9 cellular contexts compared by ENCODE assay signal in genomic region chr19:31902821-31903220, GRCh38.
"Had no signal": no experiment of that assay in that cellular context is flagged by ENCODE, and none has a peak within 500 bp of the region (broad histone marks: within the 10 kb centered on the region; RNA-seq: fewer than 3 reads in every experiment).

No MANE protein-coding gene starts in this region.

- H3K27ac Mint-ChIP-seq: HFFc6 had no signal

- H3K4me1 ChIP-seq: HAP-1 had no signal

- H3K9me3 ChIP-seq: HAP-1 had no signal

- H3K36me3 ChIP-seq: HAP-1 had no signal

- DNase-seq: GM23248, GOT3, H7, HFFc6, IMR-90, KG1 had no signal

- H3K4me3 ChIP-seq: GM23248, HAP-1, K562 had no signal

- ATAC-seq: HCT116, K562 had no signal

- H3K4me3 Mint-ChIP-seq: HFFc6 had no signal

- H3K27ac ChIP-seq: GM23248 had no signal
